Comparison of ENCODE assay signal across 18 cellular contexts in the genomic region with DNA sequence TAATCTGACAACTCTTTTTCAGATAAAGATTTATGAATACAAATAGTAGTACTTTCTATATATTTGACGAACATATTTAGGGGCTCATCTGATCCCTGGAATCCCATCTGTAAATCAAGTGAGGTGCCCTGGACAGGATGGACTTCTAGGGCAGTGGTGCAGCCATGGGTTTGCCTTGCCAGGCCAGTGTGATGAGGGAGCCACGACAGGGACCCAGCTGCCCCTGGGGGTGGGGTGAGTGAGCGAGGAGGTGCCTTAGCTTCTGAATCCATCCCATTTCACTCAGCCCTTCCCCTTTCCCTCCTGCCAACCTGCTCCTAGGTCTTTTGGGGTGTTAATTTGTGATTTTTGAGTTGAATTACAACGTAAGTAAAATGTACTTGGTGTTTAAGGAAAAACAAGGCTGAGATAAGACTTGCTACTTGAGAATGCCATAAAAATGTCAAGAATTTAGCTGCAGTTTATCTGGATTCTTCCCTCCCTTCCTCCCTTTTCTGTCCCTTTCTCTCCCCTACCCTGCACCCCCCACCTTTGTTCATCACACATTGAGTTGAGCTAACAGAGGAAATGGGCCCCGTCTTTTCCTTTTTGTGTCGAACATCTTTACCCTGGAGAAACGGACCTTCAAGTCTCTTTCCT.
DNase-seq lines count a peak whose midpoint lies in the region; ATAC-seq and TF ChIP-seq lines count a peak whose summit lies in the region.
"Had no signal": no experiment of that assay in that cellular context is flagged by ENCODE, and none has a peak within 500 bp of the region (broad histone marks: within the 10 kb centered on the region; RNA-seq: fewer than 3 reads in every experiment).

No MANE protein-coding gene starts in this region.

- H3K79me2 ChIP-seq in GM23338 (replicated peaks; ENCODE audit: insufficient read depth): no peaks in the 10 kb centered on the region

- no peak for ATAC-seq in GM23338
- ATAC-seq: body of pancreas, mucosa of descending colon, upper lobe of right lung had no signal

- H3K9me3 ChIP-seq in colonic mucosa (no peaks in the 10 kb centered on the region), subcutaneous abdominal adipose tissue (ENCODE audit: control insufficient read depth in 5 of 5, low read length in 5 of 5) (no peaks in the 10 kb centered on the region), left ventricle myocardium inferior (replicated peaks) (no peaks in the 10 kb centered on the region), esophagus muscularis mucosa (no peaks in the 10 kb centered on the region)
- H3K9me3 ChIP-seq: body of pancreas, mucosa of descending colon, upper lobe of right lung had no signal

- WGBS in esophagus muscularis mucosa: 81% methylated on average over 7 of the region's 7 CpGs

- H3K9me2 ChIP-seq in GM23338 (ENCODE audit: insufficient read depth): no peaks in the 10 kb centered on the region

- peak overlapping the region in 1 of 2 donors; percentile 91 for H3K9ac ChIP-seq in colonic mucosa (ENCODE audit: low read depth in 2 of 2, low read length in 2 of 2)
- peak overlapping the region in 1 of 5 donors; percentile 54 for H3K9ac ChIP-seq in subcutaneous abdominal adipose tissue (ENCODE audit: low read length in 5 of 5)

- H4K20me1 ChIP-seq in GM23338 (replicated peaks; ENCODE audit: insufficient read depth): no peaks in the 10 kb centered on the region

- peak overlapping the region; percentile 49; the same call in 1 of the 2 replicates for H3K27ac Mint-ChIP-seq in GM23338
- H3K27ac Mint-ChIP-seq in mesothelial cell of epicardium: peak overlapping the region; percentile 96
- H3K27ac Mint-ChIP-seq: activated CD4-positive, alpha-beta memory T cell treated with anti-CD3 and anti-CD28 coated beads for 36 hours; activated naive CD4-positive, alpha-beta T cell treated with anti-CD3 and anti-CD28 coated beads, Interleukin-2, amount 50 U/mL, for 24 hours; activated T-cell treated with anti-CD3 and anti-CD28 coated beads, Interleukin-2, amount 50 U/mL, for 24 hours; CD4-positive, CD25-positive, alpha-beta regulatory T cell had no signal

- DNase-seq in GM23338 (ENCODE audit: low spot score): peak; percentile 63
- DNase-seq in colonic mucosa: no peak
- no peak for DNase-seq in mesothelial cell of epicardium (ENCODE audit: low spot score in 2 of 2, unreplicated experiment in 2 of 2)
- DNase-seq in inferior parietal cortex (ENCODE audit: extremely low spot score): no peak
- DNase-seq in NCI-H1092 treated with DMSO at 0.1 percent for 48 hours (lab: John Stamatoyannopoulos, UW): no peak
- no peak for DNase-seq in left ventricle myocardium inferior
- DNase-seq in esophagus muscularis mucosa (ENCODE audit: extremely low spot score): no peak
- DNase-seq: activated CD4-positive, alpha-beta memory T cell treated with anti-CD3 and anti-CD28 coated beads for 36 hours; activated T-cell treated with anti-CD3 and anti-CD28 coated beads, Interleukin-2, amount 50 U/mL, for 24 hours; body of pancreas; CD4-positive, CD25-positive, alpha-beta regulatory T cell; DND-41; mucosa of descending colon; NCI-H2227 treated with DMSO at 0.1 percent for 48 hours; posterior cingulate gyrus; upper lobe of right lung had no signal

- H3K4me1 ChIP-seq in GM23338 (ENCODE audit: insufficient read depth): peaks cover 78% of the 10 kb centered on the region
- H3K4me1 ChIP-seq in colonic mucosa: peaks cover 34% of the 10 kb centered on the region
- peaks cover 15 to 90% (median 78%) of the 10 kb centered on the region in 5 donors for H3K4me1 ChIP-seq in subcutaneous abdominal adipose tissue (ENCODE audit: control insufficient read depth in 5 of 5, insufficient read depth in 5 of 5, low read length in 5 of 5)
- H3K4me1 ChIP-seq in left ventricle myocardium inferior: peaks cover 58% of the 10 kb centered on the region
- peaks cover 52 to 57% (median 53%) of the 10 kb centered on the region in 4 donors for H3K4me1 ChIP-seq in esophagus muscularis mucosa

- intact Hi-C loops in colonic mucosa (cut with DNase I): no loop called here
- intact Hi-C loops in left ventricle myocardium inferior (cut with micrococcal nuclease): loop anchor here (10.0 kb wide), 1 partner anchor 80 kb away; no protein-coding TSS in a partner anchor
- intact Hi-C loops in esophagus muscularis mucosa (cut with DNase I): no loop called here

- TF ChIP-seq POLR2A in esophagus muscularis mucosa (IDR thresholded peaks at IDR 0.05; ENCODE audit: low read depth): no peak

- H3K9me3 Mint-ChIP-seq in GM23338: no peaks in the 10 kb centered on the region
- H3K9me3 Mint-ChIP-seq in mesothelial cell of epicardium: no peaks in the 10 kb centered on the region
- H3K9me3 Mint-ChIP-seq: activated CD4-positive, alpha-beta memory T cell treated with anti-CD3 and anti-CD28 coated beads for 36 hours; activated naive CD4-positive, alpha-beta T cell treated with anti-CD3 and anti-CD28 coated beads, Interleukin-2, amount 50 U/mL, for 24 hours; activated T-cell treated with anti-CD3 and anti-CD28 coated beads, Interleukin-2, amount 50 U/mL, for 24 hours had no signal

- no peaks in the 10 kb centered on the region for H3K27me3 ChIP-seq in GM23338 (ENCODE audit: insufficient read depth)
- no peaks in the 10 kb centered on the region for H3K27me3 ChIP-seq in colonic mucosa
- H3K27me3 ChIP-seq in subcutaneous abdominal adipose tissue (ENCODE audit: control insufficient read depth in 5 of 5, insufficient read depth in 4 of 5, low read length in 5 of 5): peaks cover 0 to 3% (median 0%) of the 10 kb centered on the region in 5 donors
- no peaks in the 10 kb centered on the region for H3K27me3 ChIP-seq in left ventricle myocardium inferior (ENCODE audit: low read depth)
- peaks cover 0 to 36% (median 0%) of the 10 kb centered on the region in 4 donors for H3K27me3 ChIP-seq in esophagus muscularis mucosa
- H3K27me3 ChIP-seq: body of pancreas, upper lobe of right lung had no signal

- H3K36me3 ChIP-seq in GM23338 (ENCODE audit: insufficient read depth) (no peaks in the 10 kb centered on the region), colonic mucosa (no peaks in the 10 kb centered on the region), subcutaneous abdominal adipose tissue (ENCODE audit: control insufficient read depth in 5 of 5, insufficient read depth in 5 of 5, low read length in 5 of 5) (peaks cover 0 to 4% (median 0%) of the 10 kb centered on the region in 5 donors), left ventricle myocardium inferior (peaks cover 3% of the 10 kb centered on the region), esophagus muscularis mucosa (no peaks in the 10 kb centered on the region)
- H3K36me3 ChIP-seq: upper lobe of right lung had no signal

- H3K36me3 Mint-ChIP-seq in GM23338 (ENCODE audit: low read depth): peaks cover 4% of the 10 kb centered on the region; the same call in 1 of the 3 replicates
- no peaks in the 10 kb centered on the region for H3K36me3 Mint-ChIP-seq in mesothelial cell of epicardium
- H3K36me3 Mint-ChIP-seq: activated CD4-positive, alpha-beta memory T cell treated with anti-CD3 and anti-CD28 coated beads for 36 hours; activated naive CD4-positive, alpha-beta T cell treated with anti-CD3 and anti-CD28 coated beads, Interleukin-2, amount 50 U/mL, for 24 hours had no signal

- H3K4me3 Mint-ChIP-seq in GM23338 (no peak overlapping the region; the same call in 2 of the 3 replicates), mesothelial cell of epicardium (peak overlapping the region; percentile 11)
- H3K4me3 Mint-ChIP-seq: activated CD4-positive, alpha-beta memory T cell treated with anti-CD3 and anti-CD28 coated beads for 36 hours; activated naive CD4-positive, alpha-beta T cell treated with anti-CD3 and anti-CD28 coated beads, Interleukin-2, amount 50 U/mL, for 24 hours; activated T-cell treated with anti-CD3 and anti-CD28 coated beads, Interleukin-2, amount 50 U/mL, for 24 hours had no signal

- no peak overlapping the region for H2AFZ ChIP-seq in GM23338

- H3K4me3 ChIP-seq in GM23338: no peak overlapping the region
- H3K4me3 ChIP-seq in colonic mucosa: no peak overlapping the region
- H3K4me3 ChIP-seq in subcutaneous abdominal adipose tissue (ENCODE audit: low read depth in 1 of 5, low read length in 5 of 5): no peak overlapping the region
- no peak overlapping the region for H3K4me3 ChIP-seq in left ventricle myocardium inferior
- no peak overlapping the region for H3K4me3 ChIP-seq in esophagus muscularis mucosa
- H3K4me3 ChIP-seq: body of pancreas, mucosa of descending colon, upper lobe of right lung had no signal

- no peak for TF ChIP-seq CTCF in GM23338 (conservative IDR thresholded peaks at IDR 0.05; ENCODE audit: low read depth in 2 of 2)
- TF ChIP-seq CTCF in colonic mucosa (IDR thresholded peaks at IDR 0.05): no peak
- TF ChIP-seq CTCF in mesothelial cell of epicardium (IDR thresholded peaks at IDR 0.05; ENCODE audit: unreplicated experiment): no peak
- no peak for TF ChIP-seq CTCF in left ventricle myocardium inferior (IDR thresholded peaks at IDR 0.05; ENCODE audit: borderline replicate concordance)
- no peak for TF ChIP-seq CTCF in esophagus muscularis mucosa (IDR thresholded peaks at IDR 0.05)

- H3K4me2 ChIP-seq in GM23338: peak overlapping the region; percentile 61

- H3K27ac ChIP-seq in GM23338 (ENCODE audit: low read depth) (peak overlapping the region; percentile 85), colonic mucosa (peak overlapping the region; percentile 72), subcutaneous abdominal adipose tissue (ENCODE audit: low read depth, low read length) (peak overlapping the region; percentile 80), left ventricle myocardium inferior (replicated peaks) (no peak overlapping the region), esophagus muscularis mucosa (replicated peaks in 1 of 4) (no peak overlapping the region)
- H3K27ac ChIP-seq: body of pancreas had no signal

- H3F3A ChIP-seq in GM23338 (replicated peaks; ENCODE audit: low read depth): 0 out of 2 replicates have a peak, but pooled peaks cover 6% of the 10 kb centered on the region

- H3K4me1 Mint-ChIP-seq in GM23338 (peaks cover 85% of the 10 kb centered on the region), mesothelial cell of epicardium (peaks cover 92% of the 10 kb centered on the region)

- TF ChIP-seq EP300 in esophagus muscularis mucosa (IDR thresholded peaks at IDR 0.05): no peak

- H3K27me3 Mint-ChIP-seq in GM23338 (ENCODE audit: insufficient read depth, low read depth, poor library complexity) (peaks cover 21% of the 10 kb centered on the region), mesothelial cell of epicardium (ENCODE audit: low read depth) (no peaks in the 10 kb centered on the region)

TF ChIP-seq in GM23338, 12 proteins besides CTCF, POLR2A, EP300 and RAD21 (continues in another document):
- TF ChIP-seq JUNB (IDR thresholded peaks at IDR 0.05; ENCODE audit: unreplicated experiment): no peak

Comparison
In these comparisons a context has a peak if more than half of its experiments do, and no peak if none do; other contexts are left out.
1. H3K27ac ChIP-seq: peak in GM23338 (single experiment), colonic mucosa (single experiment) and subcutaneous abdominal adipose tissue (single experiment); none in left ventricle myocardium inferior (single experiment) and esophagus muscularis mucosa (0 of 4).